Comparison of ENCODE assay signal across 8 cellular contexts in the genomic region with DNA sequence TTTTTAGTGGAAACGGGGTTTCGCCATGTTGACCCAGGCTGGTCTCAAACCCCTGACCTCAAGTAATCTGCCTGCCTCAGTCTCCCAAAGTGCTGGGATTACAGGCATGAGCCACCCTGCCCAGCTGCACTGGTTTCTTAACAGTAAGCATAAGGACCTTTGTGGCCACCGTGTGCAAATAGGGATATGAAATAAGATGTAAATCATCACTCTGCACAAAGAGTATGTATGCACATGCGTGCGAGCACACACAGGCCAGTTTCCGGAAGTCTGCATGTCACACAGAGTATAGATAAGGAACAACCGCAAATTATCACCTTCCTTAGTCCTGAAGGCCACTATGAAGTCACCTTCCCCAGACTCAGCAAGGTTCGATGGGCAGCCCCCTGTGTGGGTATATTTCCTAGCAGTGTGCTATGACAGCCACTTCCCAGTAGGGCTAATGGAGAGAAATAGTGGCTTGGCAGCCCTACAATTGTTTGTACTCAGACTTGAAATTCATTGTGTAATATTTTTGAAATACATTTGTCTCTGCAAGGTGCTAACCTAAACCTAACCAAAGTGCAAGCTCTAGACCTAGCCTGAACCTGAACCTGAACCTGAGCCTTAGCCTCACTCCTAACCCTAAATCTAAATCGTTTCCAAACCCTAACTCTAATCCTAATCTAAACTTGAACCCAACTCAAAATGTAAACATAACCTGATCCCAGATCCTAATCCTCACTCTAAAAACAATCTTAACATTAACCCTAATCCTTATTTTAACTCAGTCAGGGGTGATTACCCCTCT. TPM values are rescaled to one million over a fixed set of nuclear protein-coding genes. Genes with fewer than 3 reads are reported as not detected.
DNase-seq lines count a peak whose midpoint lies in the region; ATAC-seq and TF ChIP-seq lines count a peak whose summit lies in the region.

No MANE protein-coding gene starts in this region.

- in situ Hi-C loops in brain microvascular endothelial cell (cut with HindIII; ENCODE audit: low pct_ligation_motif_present, low sequenced_read_pairs) = no loop called here

- H3K36me3 ChIP-seq in brain microvascular endothelial cell (replicated peaks) = no peaks in the 10 kb centered on the region

- CTCF ChIA-PET in activated CD4-positive, alpha-beta T cell treated with anti-CD3 and anti-CD28 coated beads, Interleukin-2, amount 10 ng/mL, durations not matched to agents 7 days and 5 days (lab: Charles Lee) = interaction anchor here (0.7 to 2.1 kb wide), 4 partner anchors 9 to 54 kb away, joined by 3 to 7 read pairs (median 5); no protein-coding TSS in a partner anchor
- CTCF ChIA-PET in RWPE1 (lab: Yijun Ruan, JAX) = no interaction called here

- no peaks in the 10 kb centered on the region for H3K27me3 ChIP-seq in brain microvascular endothelial cell (replicated peaks)

- no peak for TF ChIP-seq CTCF in RWPE1 (conservative IDR thresholded peaks at IDR 0.05; ENCODE audit: low read depth)
- no peak for TF ChIP-seq CTCF in brain microvascular endothelial cell (IDR thresholded peaks at IDR 0.05; ENCODE audit: low read depth, low read length, missing control alignments)

- no peaks in the 10 kb centered on the region for H3K36me3 Mint-ChIP-seq in activated CD4-positive, alpha-beta T cell treated with anti-CD3 and anti-CD28 coated beads, Interleukin-2, amount 10 ng/mL, durations not matched to agents 7 days and 5 days (ENCODE audit: low read depth)

- peaks cover 3% of the 10 kb centered on the region for H3K27me3 Mint-ChIP-seq in activated CD4-positive, alpha-beta T cell treated with anti-CD3 and anti-CD28 coated beads, Interleukin-2, amount 10 ng/mL, durations not matched to agents 7 days and 5 days

- H3K4me3 Mint-ChIP-seq in activated CD4-positive, alpha-beta T cell treated with anti-CD3 and anti-CD28 coated beads, Interleukin-2, amount 10 ng/mL, durations not matched to agents 7 days and 5 days = no peak overlapping the region

- H3K4me1 Mint-ChIP-seq in activated CD4-positive, alpha-beta T cell treated with anti-CD3 and anti-CD28 coated beads, Interleukin-2, amount 10 ng/mL, durations not matched to agents 7 days and 5 days = peaks cover 26% of the 10 kb centered on the region

- peak; percentile 68 for ATAC-seq in HG03039 (IDR thresholded peaks at IDR 0.05; ENCODE audit: unreplicated experiment)

- POLR2A ChIA-PET in activated CD4-positive, alpha-beta T cell treated with anti-CD3 and anti-CD28 coated beads, Interleukin-2, amount 10 ng/mL, durations not matched to agents 7 days and 5 days (lab: Charles Lee) = no interaction called here
- POLR2A ChIA-PET in RWPE1 (lab: Yijun Ruan, JAX; ENCODE audit: low non-redundant PET) = no interaction called here

- H3K9me3 Mint-ChIP-seq in activated CD4-positive, alpha-beta T cell treated with anti-CD3 and anti-CD28 coated beads, Interleukin-2, amount 10 ng/mL, durations not matched to agents 7 days and 5 days = no peaks in the 10 kb centered on the region

- H3K4me3 ChIP-seq in brain microvascular endothelial cell (ENCODE audit: low read depth, low read length) = no peak overlapping the region

- H3K27ac Mint-ChIP-seq in activated CD4-positive, alpha-beta T cell treated with anti-CD3 and anti-CD28 coated beads, Interleukin-2, amount 10 ng/mL, durations not matched to agents 7 days and 5 days = peak overlapping the region; percentile 37

- DNase-seq in stimulated activated CD4-positive, alpha-beta T cell treated with anti-CD3 and anti-CD28 coated beads, Interleukin-4, amount 100 ng/mL, for 24 hours = peak; percentile 16
- DNase-seq in stimulated activated CD4-positive, alpha-beta T cell treated with anti-CD3 and anti-CD28 coated beads, Interleukin-12 subunit alpha, Interleukin-12 subunit beta, amount 100 ng/mL, for 4 hours = no peak
- DNase-seq in activated CD4-positive, alpha-beta T cell treated with anti-CD3 and anti-CD28 coated beads, Interleukin-2, amount 10 ng/mL, durations not matched to agents 7 days and 5 days = peak; percentile 44
- no peak for DNase-seq in GM03348 (ENCODE audit: low spot score)
- no peak for DNase-seq in RWPE1 (ENCODE audit: low spot score)
- DNase-seq in brain microvascular endothelial cell = no peak
- no peak for DNase-seq in SIG-M5 treated with dmso at 0.1 percent for 504 hours (lab: John Stamatoyannopoulos, UW; ENCODE audit: unreplicated experiment)

- H3K27ac ChIP-seq in RWPE1 (no peak overlapping the region), brain microvascular endothelial cell (no peak overlapping the region)

RNA-seq across cellular contexts. Expression of a gene that starts 48.4 kb away (rescaled TPM):
- total RNA-seq in activated CD4-positive, alpha-beta T cell treated with anti-CD3 and anti-CD28 coated beads, Interleukin-2, amount 10 ng/mL, durations not matched to agents 7 days and 5 days = 100 to 1,000 TPM; 123 to 144 TPM

RNA-seq across cellular contexts. Expression of a gene that starts 52.4 kb away (rescaled TPM):
- not detected for total RNA-seq in activated CD4-positive, alpha-beta T cell treated with anti-CD3 and anti-CD28 coated beads, Interleukin-2, amount 10 ng/mL, durations not matched to agents 7 days and 5 days

Comparison
In these comparisons a context has a peak if more than half of its experiments do, and no peak if none do; other contexts are left out.
1. DNase-seq: peak in stimulated activated CD4-positive, alpha-beta T cell treated with anti-CD3 and anti-CD28 coated beads, Interleukin-4, amount 100 ng/mL, for 24 hours (single experiment) and activated CD4-positive, alpha-beta T cell treated with anti-CD3 and anti-CD28 coated beads, Interleukin-2, amount 10 ng/mL, durations not matched to agents 7 days and 5 days (single experiment); none in stimulated activated CD4-positive, alpha-beta T cell treated with anti-CD3 and anti-CD28 coated beads, Interleukin-12 subunit alpha, Interleukin-12 subunit beta, amount 100 ng/mL, for 4 hours (single experiment), GM03348 (single experiment), RWPE1 (single experiment), brain microvascular endothelial cell (single experiment) and SIG-M5 treated with dmso at 0.1 percent for 504 hours (single experiment).